ENCODE assay signal across 7 cellular contexts in genomic region chr6:43143235-43144124, GRCh38. TPM values are rescaled to one million over a fixed set of nuclear protein-coding genes. Genes with fewer than 3 reads are reported as not detected.
DNase-seq lines count a peak whose midpoint lies in the region; FAIRE-seq and TF ChIP-seq lines count a peak whose summit lies in the region.

No MANE protein-coding gene starts in this region.

- H3K9ac ChIP-seq in endodermal cell (ENCODE audit: extremely low read depth, low read length, poor library complexity, severe bottlenecking) = no peak overlapping the region

- TF ChIP-seq CTCF in endodermal cell (conservative IDR thresholded peaks at IDR 0.05) = peak; percentile 99

- no peaks in the 10 kb centered on the region for H3K9me3 Mint-ChIP-seq in endodermal cell

- H3K36me3 ChIP-seq in endodermal cell (ENCODE audit: control insufficient read depth, insufficient read depth, low read length) (peaks cover 66% of the 10 kb centered on the region), mesodermal cell (ENCODE audit: control insufficient read depth, insufficient read depth, low read length) (peaks cover 69% of the 10 kb centered on the region)

- no peaks in the 10 kb centered on the region for H3K27me3 ChIP-seq in endodermal cell (ENCODE audit: control insufficient read depth, insufficient read depth, low read length, poor library complexity, severe bottlenecking)

- peaks cover 38% of the 10 kb centered on the region for H3K36me3 Mint-ChIP-seq in endodermal cell (ENCODE audit: low read depth)

- DNase-seq in GM12892 (ENCODE audit: insufficient read length) = peak; percentile 94
- DNase-seq in HK-2 (ENCODE audit: unreplicated experiment) = peak; percentile 90
- DNase-seq in NOMO-1 (lab: John Stamatoyannopoulos, UW; ENCODE audit: unreplicated experiment in 2 of 2) = peak; percentile 61 to 66
- peak; percentile 19 for DNase-seq in activated CD8-positive, alpha-beta memory T cell treated with anti-CD3 and anti-CD28 coated beads, Interleukin-2, amount 50 U/mL, for 1 hour (ENCODE audit: extremely low read depth)
- DNase-seq in endodermal cell = peak; percentile 98
- DNase-seq in stimulated activated CD8-positive, alpha-beta memory T cell treated with anti-CD3 and anti-CD28 coated beads, Interleukin-15, amount 100 ng/mL, for 4 hours (ENCODE audit: low read depth in 2 of 2) = peak; percentile 37 to 50

- no peaks in the 10 kb centered on the region for H3K9me3 ChIP-seq in endodermal cell (ENCODE audit: control insufficient read depth, low read length)
- H3K9me3 ChIP-seq in mesodermal cell (ENCODE audit: control insufficient read depth, low read length) = no peaks in the 10 kb centered on the region

- WGBS in endodermal cell (ENCODE audit: insufficient coverage in 1 of 2, insufficient read length in 1 of 2), 2 experiments = 19 to 21% methylated on average over 20 to 25 of the region's 25 CpGs
- WGBS in mesodermal cell (ENCODE audit: insufficient coverage in 2 of 2), 2 experiments = 17% methylated on average over 20 to 22 of the region's 25 CpGs

- peaks cover 6% of the 10 kb centered on the region for H3K4me1 Mint-ChIP-seq in endodermal cell

- no peak for TF ChIP-seq POLR2A in GM12892 (IDR thresholded peaks at IDR 0.05; ENCODE audit: low read depth, low read length)

- H3K4me1 ChIP-seq in endodermal cell (ENCODE audit: control insufficient read depth, insufficient read depth, low read length) (no peaks in the 10 kb centered on the region), mesodermal cell (ENCODE audit: control insufficient read depth, insufficient read depth, low read length, poor library complexity, severe bottlenecking) (peaks cover 8% of the 10 kb centered on the region)

- peak; percentile 79 for FAIRE-seq in GM12892 (lab: Jason Lieb, UNC)

- no peaks in the 10 kb centered on the region for H3K27me3 Mint-ChIP-seq in endodermal cell (ENCODE audit: insufficient read depth)

- peak overlapping the region; percentile 34 for H3K27ac ChIP-seq in endodermal cell (ENCODE audit: low read depth, low read length)
- peak overlapping the region; percentile 36 for H3K27ac ChIP-seq in mesodermal cell (ENCODE audit: low read depth, low read length, severe bottlenecking)

- H3K4me3 ChIP-seq in endodermal cell (ENCODE audit: low read length) (no peak overlapping the region), mesodermal cell (ENCODE audit: extremely low read depth, insufficient read depth, low read length, poor library complexity, severe bottlenecking) (no peak overlapping the region)

- H3K27ac Mint-ChIP-seq in endodermal cell = peak overlapping the region; percentile 88

- no peak overlapping the region for H3K4me3 Mint-ChIP-seq in endodermal cell

RNA-seq across cellular contexts. Expression of gene SRF, which starts 27.6 kb away (rescaled TPM):
- 19.6 TPM for polyA plus RNA-seq in GM12892 (2012; ENCODE audit: missing spikeins)
- total RNA-seq in endodermal cell = 10 to 100 TPM; 32.7 to 44.2 TPM
- 37.7 TPM for polyA plus RNA-seq in endodermal cell (2013, experiment 1 of 2)
- polyA plus RNA-seq in endodermal cell (2013, experiment 2 of 2) = 35.2 TPM
- polyA plus RNA-seq in mesodermal cell (2013, experiment 1 of 2) = 27.6 TPM
- polyA plus RNA-seq in mesodermal cell (2013, experiment 2 of 2) = 24.5 TPM

RNA-seq across cellular contexts. Expression of gene CUL9, which starts 38.5 kb away (rescaled TPM):
- polyA plus RNA-seq in GM12892 (2012; ENCODE audit: missing spikeins) = 29.6 TPM
- total RNA-seq in endodermal cell = 10 to 100 TPM; 30.3 to 34.1 TPM
- polyA plus RNA-seq in endodermal cell (2013, experiment 1 of 2) = 27.8 TPM
- 26.6 TPM for polyA plus RNA-seq in endodermal cell (2013, experiment 2 of 2)
- 25.5 TPM for polyA plus RNA-seq in mesodermal cell (2013, experiment 1 of 2)
- 23.9 TPM for polyA plus RNA-seq in mesodermal cell (2013, experiment 2 of 2)

Comparison
In these comparisons a context has a peak if more than half of its experiments do, and no peak if none do; other contexts are left out.
1. DNase-seq: peak in every context shown above with its lines; median percentile 98 in endodermal cell; 94 in GM12892; 90 in HK-2; 64 in NOMO-1; 44 in stimulated activated CD8-positive, alpha-beta memory T cell treated with anti-CD3 and anti-CD28 coated beads, Interleukin-15, amount 100 ng/mL, for 4 hours; 19 in activated CD8-positive, alpha-beta memory T cell treated with anti-CD3 and anti-CD28 coated beads, Interleukin-2, amount 50 U/mL, for 1 hour.